Comparison of ENCODE assay signal across 21 cellular contexts in the genomic region with DNA sequence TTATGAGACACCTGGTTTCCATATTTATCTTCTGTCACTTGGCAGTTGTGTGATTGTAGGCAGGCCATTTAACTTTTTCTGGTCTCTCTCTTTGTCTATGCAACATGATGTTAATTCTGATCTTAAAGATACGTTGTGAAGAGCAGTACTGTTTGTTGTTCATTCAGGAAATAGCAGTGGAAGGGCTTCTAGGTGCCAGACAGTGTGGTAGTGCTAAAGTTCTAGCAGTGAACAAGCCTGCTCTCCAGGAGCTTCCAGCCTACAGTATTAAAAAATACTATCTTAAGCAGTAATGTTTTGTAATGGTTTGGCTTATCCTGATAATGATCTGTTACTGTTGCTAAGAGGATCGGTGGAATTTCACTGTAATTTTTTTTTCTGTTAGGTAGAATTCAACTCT. TPM values are rescaled to one million over a fixed set of nuclear protein-coding genes. Genes with fewer than 3 reads are reported as not detected.
DNase-seq lines count a peak whose midpoint lies in the region; ATAC-seq, FAIRE-seq and TF ChIP-seq lines count a peak whose summit lies in the region.
"Had no signal": no experiment of that assay in that cellular context is flagged by ENCODE, and none has a peak within 500 bp of the region (broad histone marks: within the 10 kb centered on the region; RNA-seq: fewer than 3 reads in every experiment).

No MANE protein-coding gene starts in this region.

- peaks cover 8% of the 10 kb centered on the region; the same call in 1 of the 2 replicates for H4K20me1 ChIP-seq in SK-N-SH (ENCODE audit: insufficient read depth)

- H3K9me3 Mint-ChIP-seq in endothelial cell (ENCODE audit: unreplicated experiment) = no peaks in the 10 kb centered on the region
- H3K9me3 Mint-ChIP-seq in naive thymus-derived CD4-positive, alpha-beta T cell = no peaks in the 10 kb centered on the region
- H3K9me3 Mint-ChIP-seq in stimulated activated naive CD8-positive, alpha-beta T cell treated with anti-CD3 and anti-CD28 coated beads, Interleukin-15, amount 100 ng/mL, for 72 hours = no peaks in the 10 kb centered on the region
- H3K9me3 Mint-ChIP-seq: GM23338 had no signal

- TF ChIP-seq POLR2A in GM12892 (IDR thresholded peaks at IDR 0.05; ENCODE audit: low read depth, low read length) = no peak

- H3K27ac ChIP-seq in SK-N-SH (ENCODE audit: low read depth in 2 of 2, low read length in 1 of 2) = no peak overlapping the region; a peak in 1 of 4 replicates
- H3K27ac ChIP-seq in naive thymus-derived CD4-positive, alpha-beta T cell (ENCODE audit: low read depth, low read length) = no peak overlapping the region
- H3K27ac ChIP-seq: SJCRH30 had no signal

- H3K36me3 ChIP-seq in SK-N-SH (replicated peaks in 1 of 2; ENCODE audit: control insufficient read depth in 1 of 2, insufficient read depth in 2 of 2, low read length in 1 of 2) = peaks cover 38 to 55% of the 10 kb centered on the region in 2 experiments
- peaks cover 5 to 13% (median 6%) of the 10 kb centered on the region in 3 experiments for H3K36me3 ChIP-seq in naive thymus-derived CD4-positive, alpha-beta T cell (ENCODE audit: control insufficient read depth in 2 of 3, insufficient read depth in 3 of 3, low read length in 3 of 3)

- intact Hi-C loops in naive thymus-derived CD4-positive, alpha-beta T cell (cut with micrococcal nuclease) = no loop called here

- POLR2A ChIA-PET in SK-N-SH (lab: Yijun Ruan, JAX) = no interaction called here
- POLR2A ChIA-PET in naive thymus-derived CD4-positive, alpha-beta T cell (lab: Charles Lee) = no interaction called here

- FAIRE-seq in GM12892 (lab: Jason Lieb, UNC) = peak; percentile 60
- FAIRE-seq: RCC 7860 had no signal

- no peaks in the 10 kb centered on the region for H3K27me3 Mint-ChIP-seq in endothelial cell (ENCODE audit: unreplicated experiment)
- no peaks in the 10 kb centered on the region for H3K27me3 Mint-ChIP-seq in naive thymus-derived CD4-positive, alpha-beta T cell
- no peaks in the 10 kb centered on the region for H3K27me3 Mint-ChIP-seq in stimulated activated naive CD8-positive, alpha-beta T cell treated with anti-CD3 and anti-CD28 coated beads, Interleukin-15, amount 100 ng/mL, for 72 hours

- TF ChIP-seq CTCF in SK-N-SH (IDR thresholded peaks at IDR 0.05) (no peak), endothelial cell (IDR thresholded peaks at IDR 0.05; ENCODE audit: unreplicated experiment) (no peak)

- no peak overlapping the region for H3K9ac ChIP-seq in SK-N-SH

- TF ChIP-seq EP300 in SK-N-SH (IDR thresholded peaks at IDR 0.05; ENCODE audit: borderline replicate concordance in 1 of 2, low read depth in 1 of 2, low read length in 1 of 2) = no peak

- H3K4me1 ChIP-seq in SK-N-SH (ENCODE audit: control insufficient read depth in 1 of 2, insufficient read depth in 2 of 2, low read depth in 1 of 2, low read length in 1 of 2) = peaks cover 2 to 14% of the 10 kb centered on the region in 2 experiments; a peak in 2 of 4 replicates
- peaks cover 0 to 4% of the 10 kb centered on the region in 2 donors for H3K4me1 ChIP-seq in naive thymus-derived CD4-positive, alpha-beta T cell (ENCODE audit: control insufficient read depth in 2 of 2, insufficient read depth in 2 of 2, low read length in 2 of 2)
- H3K4me1 ChIP-seq: SJCRH30 had no signal

- DNase-seq in GM12892 (ENCODE audit: insufficient read length) (no peak), SK-N-SH (peak; percentile 6), endothelial cell (ENCODE audit: low spot score) (no peak), germinal center (ENCODE audit: low spot score) (no peak), NCI-H1092 treated with DMSO at 0.1 percent for 48 hours (lab: John Stamatoyannopoulos, UW) (no peak)
- no peak for DNase-seq in naive thymus-derived CD4-positive, alpha-beta T cell
- DNase-seq in stimulated activated naive CD8-positive, alpha-beta T cell treated with anti-CD3 and anti-CD28 coated beads, Interleukin-15, amount 100 ng/mL, for 72 hours = no peak
- DNase-seq: BE2C, COR-L47, DMS79, HCEC 1CT, Kasumi-1, NCI-H1417 treated with DMSO at 0.1 percent for 48 hours, NCI-H187 treated with DMSO at 0.1 percent for 48 hours, NCI-H2107, NCI-H446 treated with DMSO at 0.1 percent for 48 hours, NCI-H526 treated with DMSO at 0.1 percent for 48 hours, OCI-M1, SJCRH30 had no signal

- ATAC-seq in naive thymus-derived CD4-positive, alpha-beta T cell = peak; percentile 36
- no peak for ATAC-seq in stimulated activated naive CD8-positive, alpha-beta T cell treated with anti-CD3 and anti-CD28 coated beads, Interleukin-15, amount 100 ng/mL, for 72 hours
- ATAC-seq: GM23338 had no signal

- no peaks in the 10 kb centered on the region for H3F3A ChIP-seq in SK-N-SH (replicated peaks; ENCODE audit: insufficient read depth)

- no peak overlapping the region for H2AFZ ChIP-seq in SK-N-SH (ENCODE audit: low read depth)
- H2AFZ ChIP-seq: GM23338 had no signal

- H3K36me3 Mint-ChIP-seq in endothelial cell (ENCODE audit: low read depth, unreplicated experiment) = peaks cover 12% of the 10 kb centered on the region
- H3K36me3 Mint-ChIP-seq in naive thymus-derived CD4-positive, alpha-beta T cell = peaks cover 13 to 53% (median 24%) of the 10 kb centered on the region in 5 donors

- H3K9me3 ChIP-seq in SK-N-SH = no peaks in the 10 kb centered on the region
- H3K9me3 ChIP-seq in naive thymus-derived CD4-positive, alpha-beta T cell (ENCODE audit: control insufficient read depth in 2 of 3, low read length in 3 of 3) = no peaks in the 10 kb centered on the region
- H3K9me3 ChIP-seq: BE2C, SJCRH30 had no signal

- no peak overlapping the region for H3K4me2 ChIP-seq in SK-N-SH
- H3K4me2 ChIP-seq: GM23338 had no signal

- H3K27me3 ChIP-seq in SK-N-SH (ENCODE audit: insufficient read depth) = no peaks in the 10 kb centered on the region
- no peaks in the 10 kb centered on the region for H3K27me3 ChIP-seq in naive thymus-derived CD4-positive, alpha-beta T cell (ENCODE audit: control insufficient read depth in 2 of 2, insufficient read depth in 2 of 2, low read length in 2 of 2)
- H3K27me3 ChIP-seq: BE2C, SJCRH30 had no signal

- H3K4me1 Mint-ChIP-seq in endothelial cell (ENCODE audit: unreplicated experiment) = peaks cover 27% of the 10 kb centered on the region
- peaks cover 16 to 52% (median 44%) of the 10 kb centered on the region in 7 donors for H3K4me1 Mint-ChIP-seq in naive thymus-derived CD4-positive, alpha-beta T cell
- H3K4me1 Mint-ChIP-seq in stimulated activated naive CD8-positive, alpha-beta T cell treated with anti-CD3 and anti-CD28 coated beads, Interleukin-15, amount 100 ng/mL, for 72 hours = peaks cover 32% of the 10 kb centered on the region
- H3K4me1 Mint-ChIP-seq: GM23338 had no signal

- H3K4me3 ChIP-seq in SK-N-SH (ENCODE audit: low read depth in 2 of 2, low read length in 1 of 2) = no peak overlapping the region
- H3K4me3 ChIP-seq in naive thymus-derived CD4-positive, alpha-beta T cell (ENCODE audit: low read length) = no peak overlapping the region
- H3K4me3 ChIP-seq: GM23338, SJCRH30 had no signal

- CTCF ChIA-PET in SK-N-SH (lab: Yijun Ruan, JAX) = interaction anchor here (1.3 kb wide), 1 partner anchor 17 kb away, joined by 3 read pairs; no protein-coding TSS in a partner anchor
- CTCF ChIA-PET in naive thymus-derived CD4-positive, alpha-beta T cell (lab: Charles Lee) = no interaction called here

- H3K4me3 Mint-ChIP-seq in endothelial cell (ENCODE audit: unreplicated experiment) = peak overlapping the region; percentile 6
- no peak overlapping the region for H3K4me3 Mint-ChIP-seq in naive thymus-derived CD4-positive, alpha-beta T cell
- H3K4me3 Mint-ChIP-seq in stimulated activated naive CD8-positive, alpha-beta T cell treated with anti-CD3 and anti-CD28 coated beads, Interleukin-15, amount 100 ng/mL, for 72 hours = no peak overlapping the region
- H3K4me3 Mint-ChIP-seq: GM23338 had no signal

- TF ChIP-seq RAD21 in SK-N-SH (IDR thresholded peaks at IDR 0.05; ENCODE audit: low read length) = no peak

- no peaks in the 10 kb centered on the region for H3K9me2 ChIP-seq in SK-N-SH

- WGBS in SK-N-SH (ENCODE audit: low lambda C conversion rate) = 64% methylated on average over 2 of the region's 2 CpGs

- H3K79me2 ChIP-seq in SK-N-SH (ENCODE audit: insufficient read depth) = peaks cover 50% of the 10 kb centered on the region

- H3K27ac Mint-ChIP-seq in endothelial cell (ENCODE audit: unreplicated experiment) = peak overlapping the region; percentile 22
- H3K27ac Mint-ChIP-seq in naive thymus-derived CD4-positive, alpha-beta T cell = peak overlapping the region in 5 of 9 donors; percentile 9 to 77 (median 51)
- H3K27ac Mint-ChIP-seq in stimulated activated naive CD8-positive, alpha-beta T cell treated with anti-CD3 and anti-CD28 coated beads, Interleukin-15, amount 100 ng/mL, for 72 hours = peak overlapping the region in 1 of 2 donors; percentile 64
- H3K27ac Mint-ChIP-seq: GM23338 had no signal

TF ChIP-seq in SK-N-SH, 30 proteins besides CTCF, POLR2A, EP300 and RAD21:
- TF ChIP-seq, protein P1, sequence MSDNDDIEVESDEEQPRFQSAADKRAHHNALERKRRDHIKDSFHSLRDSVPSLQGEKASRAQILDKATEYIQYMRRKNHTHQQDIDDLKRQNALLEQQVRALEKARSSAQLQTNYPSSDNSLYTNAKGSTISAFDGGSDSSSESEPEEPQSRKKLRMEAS (IDR thresholded peaks at IDR 0.05; ENCODE audit: low read depth) = no peak
- peak; percentile 44 for TF ChIP-seq GATA2 (CRISPR knock-in tag; IDR thresholded peaks at IDR 0.05)

RNA-seq across cellular contexts. Expression of a gene that starts 15.2 kb away (rescaled TPM):
- polyA plus RNA-seq in GM12892 (2012; ENCODE audit: missing spikeins) = 6.4 TPM
- polyA plus RNA-seq in SK-N-SH (2012; rRNA removed) = 3.0 and 4.3 TPM in 2 replicates
- polyA plus RNA-seq in SK-N-SH (2012; cell fraction: cytosol; rRNA removed) = 4.2 and 5.1 TPM in 2 replicates
- 1.4 and 3.0 TPM in 2 replicates for polyA plus RNA-seq in SK-N-SH (2012; cell fraction: nucleus; rRNA removed)
- 45.7 TPM for total RNA-seq in endothelial cell (ENCODE audit: unreplicated experiment)
- total RNA-seq in naive thymus-derived CD4-positive, alpha-beta T cell = 10 to 100 TPM; 14.6 to 19.6 (median 16.2) TPM
- polyA plus RNA-seq in naive thymus-derived CD4-positive, alpha-beta T cell = 10 to 100 TPM in 1 of 2 donors, 1 to 10 TPM in 1; 7.3 to 11.8 TPM
